In the genomic region with DNA sequence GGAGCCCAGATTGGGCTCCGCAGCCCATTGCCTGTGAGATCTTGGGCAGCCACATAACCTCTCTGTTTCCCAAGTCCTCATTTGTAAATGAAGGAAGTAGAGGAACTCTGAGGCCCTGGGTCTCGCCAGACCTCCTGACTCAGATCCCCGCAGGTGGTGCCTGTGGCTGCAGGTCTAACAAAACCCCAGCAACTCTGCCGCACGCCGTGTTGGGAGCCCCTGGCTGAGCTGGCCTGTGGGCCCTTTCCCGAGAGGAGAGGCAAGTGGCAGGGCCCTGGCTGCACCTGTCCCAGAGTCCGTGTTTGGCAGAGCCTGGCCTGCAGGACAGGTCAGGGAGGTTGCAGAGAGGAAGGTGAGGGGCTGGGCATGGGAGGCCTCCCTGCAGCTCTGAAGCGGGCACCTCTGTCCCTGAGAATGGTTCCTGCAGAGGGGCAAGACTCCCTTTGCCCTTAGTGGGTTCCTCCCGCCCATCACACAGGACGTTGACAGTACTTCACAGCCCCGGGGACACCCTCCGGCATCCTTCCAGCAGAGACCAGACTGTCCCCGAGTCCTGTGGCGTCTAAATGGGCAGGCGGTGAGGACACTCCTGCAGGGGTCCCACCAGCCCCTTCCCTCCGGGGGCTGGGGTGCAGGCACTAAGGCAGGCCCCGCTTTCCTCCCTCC, we compare ENCODE assay signal across 20 cellular contexts.
DNase-seq lines count a peak whose midpoint lies in the region; ATAC-seq and TF ChIP-seq lines count a peak whose summit lies in the region.
"Had no signal": no experiment of that assay in that cellular context is flagged by ENCODE, and none has a peak within 500 bp of the region (broad histone marks: within the 10 kb centered on the region; RNA-seq: fewer than 3 reads in every experiment).

No MANE protein-coding gene starts in this region.

- intact Hi-C loops in natural killer cell (cut with micrococcal nuclease), result no loop called here
- intact Hi-C loops in Panc1 (cut with micrococcal nuclease; ENCODE audit: unreplicated experiment), result loop anchor here (5.0 to 10.0 kb wide), 2 partner anchors 145 to 272 kb away; no protein-coding TSS in a partner anchor

- no peaks in the 10 kb centered on the region for H3K27me3 Mint-ChIP-seq in natural killer cell treated with Interleukin-12 subunit alpha and Interleukin-12 subunit beta and Interleukin-15 and Interleukin-18, amount 100 ng/mL, for 72 hours
- H3K27me3 Mint-ChIP-seq in natural killer cell (ENCODE audit: low read depth in 2 of 2), result no peaks in the 10 kb centered on the region
- H3K27me3 Mint-ChIP-seq: activated CD4-positive, alpha-beta T cell treated with anti-CD3 and anti-CD28 coated beads, Interleukin-2, amount 10 ng/mL, durations not matched to agents 7 days and 5 days; stimulated activated naive CD8-positive, alpha-beta T cell treated with anti-CD3 and anti-CD28 coated beads, Interleukin-15, Interleukin-2, amounts not matched to agents 100 ng/mL and 50 ng/mL, for 24 hours had no signal

- CTCF ChIA-PET in Panc1 (lab: Charles Lee), result interaction anchor here (0.6 to 0.9 kb wide), 2 partner anchors 240 to 276 kb away, joined by 5 to 6 read pairs; no protein-coding TSS in a partner anchor

- BruUV-seq in Panc1 (replicated peaks; lab: Mats Ljungman, UMichigan), result no TSS peak

- no peak overlapping the region for H3K27ac Mint-ChIP-seq in natural killer cell treated with Interleukin-12 subunit alpha and Interleukin-12 subunit beta and Interleukin-15 and Interleukin-18, amount 100 ng/mL, for 72 hours
- H3K27ac Mint-ChIP-seq in natural killer cell, result no peak overlapping the region
- H3K27ac Mint-ChIP-seq: activated B cell treated with CpG ODN at 0.5 μM for 24 hours; activated CD4-positive, alpha-beta T cell treated with anti-CD3 and anti-CD28 coated beads, Interleukin-2, amount 10 ng/mL, durations not matched to agents 7 days and 5 days; activated naive CD8-positive, alpha-beta T cell treated with anti-CD3 and anti-CD28 coated beads, Interleukin-2, amount 10 ng/mL, durations not matched to agents 7 days and 5 days; B cell; nephron progenitor cell; stimulated activated naive CD8-positive, alpha-beta T cell treated with anti-CD3 and anti-CD28 coated beads, Interleukin-15, Interleukin-2, amounts not matched to agents 100 ng/mL and 50 ng/mL, for 24 hours; T-cell had no signal

- DNase-seq in natural killer cell treated with Interleukin-12 subunit alpha and Interleukin-12 subunit beta and Interleukin-15 and Interleukin-18, amount 100 ng/mL, for 72 hours (ENCODE audit: low spot score), result peak; percentile 12
- DNase-seq in natural killer cell (no peak), Panc1 (ENCODE audit: low read depth, low spot score) (no peak), left lobe of liver (ENCODE audit: low spot score) (no peak), NCI-H2227 treated with DMSO at 0.1 percent for 48 hours (lab: John Stamatoyannopoulos, UW) (no peak), mesenteric fat pad (ENCODE audit: low spot score) (no peak), NCI-H524 (lab: John Stamatoyannopoulos, UW) (no peak)

- H3K27me3 ChIP-seq in Panc1 (ENCODE audit: control insufficient read depth, insufficient read depth, low read length), result no peaks in the 10 kb centered on the region
- H3K27me3 ChIP-seq: ovary, SJCRH30 had no signal

- no peak overlapping the region for H3K4me3 ChIP-seq in Panc1 (ENCODE audit: low read depth in 2 of 2, low read length in 2 of 2)
- H3K4me3 ChIP-seq: HAP-1, lung, ovary, SJCRH30, smooth muscle cell, thoracic aorta had no signal

- H3K9me3 Mint-ChIP-seq in natural killer cell treated with Interleukin-12 subunit alpha and Interleukin-12 subunit beta and Interleukin-15 and Interleukin-18, amount 100 ng/mL, for 72 hours, result no peaks in the 10 kb centered on the region
- no peaks in the 10 kb centered on the region for H3K9me3 Mint-ChIP-seq in natural killer cell
- H3K9me3 Mint-ChIP-seq: activated B cell treated with CpG ODN at 0.5 μM for 24 hours; activated CD4-positive, alpha-beta T cell treated with anti-CD3 and anti-CD28 coated beads, Interleukin-2, amount 10 ng/mL, durations not matched to agents 7 days and 5 days; activated naive CD8-positive, alpha-beta T cell treated with anti-CD3 and anti-CD28 coated beads, Interleukin-2, amount 10 ng/mL, durations not matched to agents 7 days and 5 days; nephron progenitor cell; stimulated activated naive CD8-positive, alpha-beta T cell treated with anti-CD3 and anti-CD28 coated beads, Interleukin-15, Interleukin-2, amounts not matched to agents 100 ng/mL and 50 ng/mL, for 24 hours; T-cell had no signal

- in situ Hi-C loops in Panc1 (cut with HindIII; ENCODE audit: low pct_unique_long_range_greater_than_20kb, low sequenced_read_pairs), result no loop called here

- H3K4me3 Mint-ChIP-seq in natural killer cell treated with Interleukin-12 subunit alpha and Interleukin-12 subunit beta and Interleukin-15 and Interleukin-18, amount 100 ng/mL, for 72 hours, result no peak overlapping the region
- H3K4me3 Mint-ChIP-seq in natural killer cell, result no peak overlapping the region
- H3K4me3 Mint-ChIP-seq: activated B cell treated with CpG ODN at 0.5 μM for 24 hours; activated CD4-positive, alpha-beta T cell treated with anti-CD3 and anti-CD28 coated beads, Interleukin-2, amount 10 ng/mL, durations not matched to agents 7 days and 5 days; activated naive CD8-positive, alpha-beta T cell treated with anti-CD3 and anti-CD28 coated beads, Interleukin-2, amount 10 ng/mL, durations not matched to agents 7 days and 5 days; B cell; nephron progenitor cell; stimulated activated naive CD8-positive, alpha-beta T cell treated with anti-CD3 and anti-CD28 coated beads, Interleukin-15, Interleukin-2, amounts not matched to agents 100 ng/mL and 50 ng/mL, for 24 hours; T-cell had no signal

- H3K4me1 ChIP-seq in Panc1 (ENCODE audit: control insufficient read depth, insufficient read depth, low read length), result no peaks in the 10 kb centered on the region
- H3K4me1 ChIP-seq: SJCRH30 had no signal

- H3K9me3 ChIP-seq in Panc1 (ENCODE audit: control insufficient read depth, insufficient read depth, low read depth, low read length), result no peaks in the 10 kb centered on the region
- H3K9me3 ChIP-seq: HAP-1, ovary, SJCRH30, thoracic aorta had no signal

- TF ChIP-seq CTCF in natural killer cell (IDR thresholded peaks at IDR 0.05) (no peak), Panc1 (IDR thresholded peaks at IDR 0.05) (no peak)

- H3K27ac ChIP-seq in Panc1 (ENCODE audit: low read length), result no peak overlapping the region
- H3K27ac ChIP-seq: ovary, SJCRH30, thoracic aorta had no signal

- POLR2A ChIA-PET in Panc1 (lab: Charles Lee), result no interaction called here

- no peaks in the 10 kb centered on the region for H3K36me3 Mint-ChIP-seq in natural killer cell treated with Interleukin-12 subunit alpha and Interleukin-12 subunit beta and Interleukin-15 and Interleukin-18, amount 100 ng/mL, for 72 hours
- H3K36me3 Mint-ChIP-seq in natural killer cell, result no peaks in the 10 kb centered on the region
- H3K36me3 Mint-ChIP-seq: activated naive CD8-positive, alpha-beta T cell treated with anti-CD3 and anti-CD28 coated beads, Interleukin-2, amount 10 ng/mL, durations not matched to agents 7 days and 5 days; T-cell had no signal

- peak in 1 of 2 donors; percentile 13 for ATAC-seq in natural killer cell treated with Interleukin-12 subunit alpha and Interleukin-12 subunit beta and Interleukin-15 and Interleukin-18, amount 100 ng/mL, for 72 hours
- no peak for ATAC-seq in natural killer cell
- ATAC-seq in Panc1, result peak; percentile 26
- ATAC-seq in left lobe of liver, result peak; percentile 12

- no peaks in the 10 kb centered on the region for H3K36me3 ChIP-seq in Panc1 (ENCODE audit: control insufficient read depth, insufficient read depth, low read length)
- H3K36me3 ChIP-seq: ovary, SJCRH30, thoracic aorta had no signal

- no peaks in the 10 kb centered on the region for H3K4me1 Mint-ChIP-seq in natural killer cell treated with Interleukin-12 subunit alpha and Interleukin-12 subunit beta and Interleukin-15 and Interleukin-18, amount 100 ng/mL, for 72 hours (ENCODE audit: low read depth in 2 of 2)
- H3K4me1 Mint-ChIP-seq in natural killer cell, result no peaks in the 10 kb centered on the region
- H3K4me1 Mint-ChIP-seq: activated B cell treated with CpG ODN at 0.5 μM for 24 hours; activated CD4-positive, alpha-beta T cell treated with anti-CD3 and anti-CD28 coated beads, Interleukin-2, amount 10 ng/mL, durations not matched to agents 7 days and 5 days; activated naive CD8-positive, alpha-beta T cell treated with anti-CD3 and anti-CD28 coated beads, Interleukin-2, amount 10 ng/mL, durations not matched to agents 7 days and 5 days; B cell had no signal

Comparison
In these comparisons a context has a peak if more than half of its experiments do, and no peak if none do; other contexts are left out.
1. ATAC-seq: peak in Panc1 (single experiment) and left lobe of liver (single experiment); none in natural killer cell (0 of 3).